Comparison of ENCODE assay signal across 17 cellular contexts in genomic region chr21:45546636-45547203, GRCh38.
"Had no signal": no experiment of that assay in that cellular context is flagged by ENCODE, and none has a peak within 500 bp of the region (broad histone marks: within the 10 kb centered on the region; RNA-seq: fewer than 3 reads in every experiment).

No MANE protein-coding gene starts in this region.

- H3K4me3 ChIP-seq: coronary artery, gastrocnemius medialis, heart right ventricle, sigmoid colon, testis had no signal

- H3K36me3 Mint-ChIP-seq: naive B cell had no signal

- H3K4me3 Mint-ChIP-seq: stimulated activated naive CD8-positive, alpha-beta T cell treated with anti-CD3 and anti-CD28 coated beads, Interleukin-15, Interleukin-2, amounts not matched to agents 100 ng/mL and 50 ng/mL, for 24 hours had no signal

- H3K27ac ChIP-seq: coronary artery, epithelial cell of prostate, gastrocnemius medialis, heart right ventricle, sigmoid colon, testis, VCaP had no signal

- H3K4me1 ChIP-seq: gastrocnemius medialis had no signal

- FAIRE-seq: bronchial epithelial cell, urothelium cell line had no signal

- H3K9me3 Mint-ChIP-seq: naive B cell; stimulated activated naive CD8-positive, alpha-beta T cell treated with anti-CD3 and anti-CD28 coated beads, Interleukin-15, Interleukin-2, amounts not matched to agents 100 ng/mL and 50 ng/mL, for 24 hours had no signal

- H3K27ac Mint-ChIP-seq: stimulated activated naive CD8-positive, alpha-beta T cell treated with anti-CD3 and anti-CD28 coated beads, Interleukin-15, Interleukin-2, amounts not matched to agents 100 ng/mL and 50 ng/mL, for 24 hours had no signal

- H3K9me3 ChIP-seq: gastrocnemius medialis, sigmoid colon, testis had no signal

- ATAC-seq: gastrocnemius medialis, heart right ventricle had no signal

- H3K27me3 ChIP-seq: gastrocnemius medialis, heart right ventricle, sigmoid colon, testis had no signal

- H3K27me3 Mint-ChIP-seq: naive B cell; stimulated activated naive CD8-positive, alpha-beta T cell treated with anti-CD3 and anti-CD28 coated beads, Interleukin-15, Interleukin-2, amounts not matched to agents 100 ng/mL and 50 ng/mL, for 24 hours had no signal

- DNase-seq: activated CD4-positive, alpha-beta T cell treated with anti-CD3 and anti-CD28 coated beads for 4 hours; activated gamma-delta T cell; effector CD8-positive, alpha-beta T cell; gastrocnemius medialis; naive B cell; nucleus accumbens; sigmoid colon; stimulated activated CD4-positive, alpha-beta T cell treated with anti-CD3 and anti-CD28 coated beads, Interleukin-12 subunit alpha, Interleukin-12 subunit beta, amount 100 ng/mL, for 4 hours; T1000; testis had no signal

- H3K36me3 ChIP-seq: gastrocnemius medialis, heart right ventricle, sigmoid colon had no signal
